Comparison of ENCODE assay signal across 18 cellular contexts in the genomic region with DNA sequence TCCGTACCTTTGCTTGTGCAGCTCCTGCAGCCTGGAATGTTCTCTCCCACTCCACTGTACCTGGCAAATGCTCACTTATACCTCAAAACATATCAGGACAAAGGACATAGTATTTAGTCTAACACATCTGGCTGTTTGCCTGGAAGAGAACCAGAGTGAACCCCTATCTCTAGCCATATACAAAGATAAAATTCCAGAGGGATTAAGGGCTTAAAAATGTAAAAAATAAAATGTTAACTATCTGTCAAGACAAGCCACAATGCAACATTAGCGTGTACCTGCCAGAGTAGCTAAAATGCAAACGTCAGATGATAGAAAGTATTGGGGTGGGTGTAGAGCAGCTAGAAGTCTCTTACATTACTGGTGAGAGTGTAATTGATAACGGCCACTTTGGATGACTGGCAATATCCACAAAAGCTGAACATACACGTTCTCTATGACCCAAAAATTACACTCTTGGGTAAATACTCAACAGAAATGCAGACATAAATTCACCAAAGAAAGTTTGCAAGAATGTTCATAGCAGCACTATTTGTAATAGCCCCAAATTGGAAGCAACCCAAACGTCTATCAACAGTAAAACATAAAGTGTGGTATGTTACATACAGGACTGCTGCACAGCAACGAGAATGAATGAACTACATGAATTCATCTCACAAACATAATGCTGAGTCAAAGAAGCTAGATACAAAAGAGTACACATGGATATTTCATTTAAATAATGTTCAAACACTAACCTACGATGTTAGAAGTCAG.
"Had no signal": no experiment of that assay in that cellular context is flagged by ENCODE, and none has a peak within 500 bp of the region (broad histone marks: within the 10 kb centered on the region; RNA-seq: fewer than 3 reads in every experiment).

No MANE protein-coding gene starts in this region.

- ATAC-seq: gastroesophageal sphincter; left cardiac atrium; naive thymus-derived CD4-positive, alpha-beta T cell; psoas muscle; sciatic nerve had no signal

- H3K36me3 ChIP-seq: esophagus squamous epithelium, gastroesophageal sphincter, left ventricle myocardium inferior had no signal

- H3K4me3 ChIP-seq: esophagus squamous epithelium, gastroesophageal sphincter, left ventricle myocardium inferior, lung, psoas muscle had no signal

- DNase-seq: dermis blood vessel endothelial cell; esophagus squamous epithelium; glutamatergic neuron; left cardiac atrium; left ventricle myocardium inferior; mesendoderm; naive thymus-derived CD4-positive, alpha-beta T cell; nephron progenitor cell; psoas muscle; retina; stimulated activated CD4-positive, alpha-beta T cell treated with anti-CD3 and anti-CD28 coated beads, Interleukin-2, amount 100 ng/mL, for 48 hours; stimulated activated naive CD4-positive, alpha-beta T cell treated with Interleukin-2 at 50 U/mL for 16 hours; trophoblast cell had no signal

- H3K9me3 ChIP-seq: esophagus squamous epithelium, gastroesophageal sphincter, left ventricle myocardium inferior, psoas muscle had no signal

- H3K4me1 ChIP-seq: psoas muscle had no signal

- H3K27ac ChIP-seq: esophagus squamous epithelium, gastroesophageal sphincter, left ventricle myocardium inferior, psoas muscle had no signal

- FAIRE-seq: colon, keratinocyte had no signal
